ENCODE assay signal across 16 cellular contexts in the genomic region with DNA sequence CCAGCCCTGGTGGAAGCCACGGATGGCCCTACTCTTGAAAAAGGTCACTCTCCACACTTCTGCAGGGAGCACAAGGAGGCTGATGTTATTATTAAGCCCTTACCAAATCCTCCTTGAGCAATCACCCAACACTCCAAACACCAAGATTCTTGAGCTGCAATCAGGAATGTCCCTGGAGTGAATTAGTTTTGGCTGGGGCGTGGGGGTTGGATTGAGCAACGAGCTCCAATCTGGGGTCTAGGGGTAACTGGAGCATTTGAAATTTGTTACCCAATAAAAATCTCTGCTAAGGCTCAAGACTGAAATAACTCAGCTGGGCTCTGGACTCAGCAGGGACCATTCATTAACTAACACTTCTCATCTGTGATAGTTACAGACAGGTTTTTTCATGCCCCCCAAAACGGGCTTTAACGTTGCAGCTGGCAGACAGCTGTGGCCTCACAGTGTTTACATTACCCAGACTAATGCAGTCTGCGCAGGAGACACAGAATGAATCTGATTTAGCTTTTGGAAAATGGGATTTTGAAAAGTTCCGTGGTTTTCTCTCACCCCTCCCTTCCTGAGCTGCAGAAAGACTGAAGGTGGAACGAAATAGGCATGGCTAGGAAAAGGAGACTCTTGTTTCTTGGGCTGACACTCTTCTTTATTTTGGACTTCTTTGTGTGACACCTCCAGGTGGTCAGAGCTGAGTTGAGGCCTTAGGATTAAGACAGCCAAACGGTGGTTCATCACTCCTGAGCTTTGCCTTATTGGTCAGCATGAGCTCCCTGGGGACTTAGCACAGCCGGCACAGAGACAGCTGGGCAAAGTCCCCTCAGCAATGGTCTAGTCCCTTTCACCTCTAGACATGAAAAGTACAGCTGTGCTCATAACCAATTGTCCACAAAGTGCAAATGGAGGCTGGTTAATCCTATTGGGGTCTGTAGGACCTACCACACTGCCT. TPM values are rescaled to one million over a fixed set of nuclear protein-coding genes. Genes with fewer than 3 reads are reported as not detected.
A peak's percentile ranks its signal among the peaks of the same experiment; 100 is the strongest.
DNase-seq lines count a peak whose midpoint lies in the region; ATAC-seq and TF ChIP-seq lines count a peak whose summit lies in the region.
"Had no signal": no experiment of that assay in that cellular context is flagged by ENCODE, and none has a peak within 500 bp of the region (broad histone marks: within the 10 kb centered on the region; RNA-seq: fewer than 3 reads in every experiment).

No MANE protein-coding gene starts in this region.

- H3K27me3 ChIP-seq in left lung = no peaks in the 10 kb centered on the region

- no peak overlapping the region for H3K4me3 ChIP-seq in AG04449 (ENCODE audit: low read depth, low read length)
- H3K4me3 ChIP-seq in left lung = no peak overlapping the region
- H3K4me3 ChIP-seq: HAP-1 had no signal

- peak; percentile 62 for ATAC-seq in GM19324 (IDR thresholded peaks at IDR 0.05; ENCODE audit: low FRiP score, unreplicated experiment)
- peak; percentile 66 for ATAC-seq in left lung
- no peak for ATAC-seq in GM18498 (IDR thresholded peaks at IDR 0.05; ENCODE audit: unreplicated experiment)
- ATAC-seq in HG02610 (IDR thresholded peaks at IDR 0.05; ENCODE audit: unreplicated experiment) = no peak
- no peak for ATAC-seq in HG03442 (IDR thresholded peaks at IDR 0.05; ENCODE audit: unreplicated experiment)

- POLR2A ChIA-PET in AG04449 (lab: Yijun Ruan, JAX) = interaction anchor here (0.9 kb wide), 1 partner anchor 80 kb away, joined by 3 read pairs; no protein-coding TSS in a partner anchor
- POLR2A ChIA-PET in RWPE1 (lab: Yijun Ruan, JAX; ENCODE audit: low non-redundant PET) = no interaction called here

- H3K9me3 ChIP-seq in left lung = no peaks in the 10 kb centered on the region
- H3K9me3 ChIP-seq: HAP-1 had no signal

- peak overlapping the region; percentile 58 for H3K27ac ChIP-seq in RWPE1
- H3K27ac ChIP-seq in left lung = no peak overlapping the region

- H3K36me3 ChIP-seq in left lung = no peaks in the 10 kb centered on the region
- H3K36me3 ChIP-seq: HAP-1 had no signal

- TF ChIP-seq CTCF in AG04449 (IDR thresholded peaks at IDR 0.05; ENCODE audit: insufficient read depth, low read length, missing control alignments) (no peak), RWPE1 (conservative IDR thresholded peaks at IDR 0.05; ENCODE audit: low read depth) (no peak), left lung (IDR thresholded peaks at IDR 0.05) (no peak)

- CTCF ChIA-PET in AG04449 (lab: Yijun Ruan, JAX) = no interaction called here
- CTCF ChIA-PET in RWPE1 (lab: Yijun Ruan, JAX) = no interaction called here

- DNase-seq in AG04449 (ENCODE audit: low read depth, low spot score) = peak; percentile 37
- DNase-seq in RWPE1 (ENCODE audit: low spot score) = no peak
- DNase-seq in left lung = no peak
- no peak for DNase-seq in C1 segment of cervical spinal cord (lab: John Stamatoyannopoulos, UW)
- DNase-seq: activated CD4-positive, alpha-beta T cell treated with anti-CD3 and anti-CD28 coated beads, Interleukin-2, amount 50 U/mL, for 48 hours; activated naive CD4-positive, alpha-beta T cell treated with anti-CD3 and anti-CD28 coated beads, Interleukin-2, amount 50 U/mL, for 16 hours; GF-D8; Karpas-422; NK-92 treated with Interleukin-12 subunit alpha and Interleukin-12 subunit beta, amount 100 ng/mL, for 24 hours had no signal

- intact Hi-C loops in left lung (cut with DNase I) = no loop called here

- H3K4me1 ChIP-seq in left lung = no peaks in the 10 kb centered on the region
- H3K4me1 ChIP-seq: HAP-1 had no signal

RNA-seq across cellular contexts. Expression of gene PLAC1, which starts 26.6 kb away (rescaled TPM):
- not detected for total RNA-seq in left lung
- total RNA-seq: B cell; T-helper 1 cell treated with Interleukin-12 subunit alpha and Interleukin-12 subunit beta and Interleukin-4 antibody, amounts not matched to agents 30 ng/mL and 1 ng/mL, for 36 hours had no signal

Comparison
In these comparisons a context has a peak if more than half of its experiments do, and no peak if none do; other contexts are left out.
1. ATAC-seq: peak in GM19324 (single experiment) and left lung (single experiment); none in GM18498 (single experiment), HG02610 (single experiment) and HG03442 (single experiment).